In the genomic region with DNA sequence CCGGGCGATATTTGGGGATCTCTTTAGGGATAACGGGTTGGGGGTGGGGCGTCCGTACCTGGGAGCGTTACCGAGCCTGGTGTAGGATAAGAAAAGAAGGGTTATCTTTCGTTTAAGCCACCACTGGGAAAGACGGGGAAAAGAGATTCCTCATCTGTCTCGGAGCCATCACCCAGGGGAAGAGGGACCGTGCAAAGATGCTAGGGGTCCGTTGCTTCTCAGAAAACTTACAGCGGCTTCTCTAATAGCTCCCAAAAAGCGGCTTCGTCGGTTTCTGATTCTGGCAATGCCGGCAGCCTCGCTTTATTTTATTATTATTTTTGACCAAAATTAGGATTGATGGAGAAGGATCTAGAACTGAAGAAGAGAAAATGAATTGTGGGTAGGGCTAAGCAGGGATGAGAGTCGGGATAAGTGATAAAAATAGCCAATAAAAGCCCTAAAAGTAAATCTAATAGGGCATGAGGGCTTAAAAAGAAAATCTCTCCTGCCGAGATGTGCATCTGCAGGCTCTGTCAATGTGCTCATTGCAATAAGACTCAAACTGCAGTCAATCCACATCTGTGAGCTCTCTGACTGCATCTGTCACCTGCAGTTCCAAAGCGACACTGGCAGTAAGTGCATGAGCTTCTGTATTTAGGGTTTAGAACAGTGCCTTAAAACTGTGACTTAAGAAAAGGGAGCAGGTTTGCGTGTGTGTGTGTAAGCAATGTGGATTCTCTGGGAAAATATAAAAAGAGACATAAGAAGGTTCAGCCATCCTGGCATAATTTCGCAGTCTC, we compare ENCODE assay signal across 8 cellular contexts. TPM values are rescaled to one million over a fixed set of nuclear protein-coding genes. Genes with fewer than 3 reads are reported as not detected.
DNase-seq lines count a peak whose midpoint lies in the region; ATAC-seq lines count a peak whose summit lies in the region.

No MANE protein-coding gene starts in this region.

- H3K4me3 Mint-ChIP-seq in activated T-cell treated with anti-CD3 and anti-CD28 coated beads, Interleukin-2, amount 50 U/mL, for 4 hours, result peak overlapping the region; percentile 91
- peak overlapping the region; percentile 96 for H3K4me3 Mint-ChIP-seq in activated CD4-positive, alpha-beta memory T cell treated with anti-CD3 and anti-CD28 coated beads, Interleukin-2, amount 10 ng/mL, durations not matched to agents 7 days and 5 days
- peak overlapping the region; percentile 93 to 98 (median 98) for H3K4me3 Mint-ChIP-seq in immature natural killer cell

- POLR2A ChIA-PET in activated CD4-positive, alpha-beta memory T cell treated with anti-CD3 and anti-CD28 coated beads, Interleukin-2, amount 10 ng/mL, durations not matched to agents 7 days and 5 days (lab: Charles Lee), result interaction anchor here (1.0 to 2.8 kb wide), 8 partner anchors 8 to 1101 kb away, joined by 3 to 12 read pairs (median 4); partner anchors contain the start of genes HBS1L and SLC2A12

- no peak for DNase-seq in activated T-cell treated with anti-CD3 and anti-CD28 coated beads, Interleukin-2, amount 50 U/mL, for 4 hours
- DNase-seq in activated T-cell treated with anti-CD3 and anti-CD28 coated beads, Interleukin-2, amount 50 U/mL, for 48 hours, result no peak
- DNase-seq in activated CD4-positive, alpha-beta memory T cell treated with anti-CD3 and anti-CD28 coated beads, Interleukin-2, amount 10 ng/mL, durations not matched to agents 7 days and 5 days, result no peak
- DNase-seq in immature natural killer cell (no peak), substantia nigra (lab: John Stamatoyannopoulos, UW) (peak in 2 of 49 donors; percentile 8 to 36), NCI-H1694 treated with DMSO at 0.1 percent for 48 hours (lab: John Stamatoyannopoulos, UW) (no peak), cerebellar cortex (ENCODE audit: low spot score) (no peak)

- H3K36me3 Mint-ChIP-seq in activated T-cell treated with anti-CD3 and anti-CD28 coated beads, Interleukin-2, amount 50 U/mL, for 4 hours (ENCODE audit: insufficient read depth), result no peaks in the 10 kb centered on the region
- peaks cover 5% of the 10 kb centered on the region for H3K36me3 Mint-ChIP-seq in activated CD4-positive, alpha-beta memory T cell treated with anti-CD3 and anti-CD28 coated beads, Interleukin-2, amount 10 ng/mL, durations not matched to agents 7 days and 5 days (ENCODE audit: low read depth)
- no peaks in the 10 kb centered on the region for H3K36me3 Mint-ChIP-seq in immature natural killer cell

- peaks cover 51% of the 10 kb centered on the region for H3K4me1 Mint-ChIP-seq in activated T-cell treated with anti-CD3 and anti-CD28 coated beads, Interleukin-2, amount 50 U/mL, for 4 hours (ENCODE audit: low read depth)
- H3K4me1 Mint-ChIP-seq in activated CD4-positive, alpha-beta memory T cell treated with anti-CD3 and anti-CD28 coated beads, Interleukin-2, amount 10 ng/mL, durations not matched to agents 7 days and 5 days, result peaks cover 42% of the 10 kb centered on the region
- peaks cover 58 to 63% of the 10 kb centered on the region in 2 donors for H3K4me1 Mint-ChIP-seq in immature natural killer cell

- CTCF ChIA-PET in activated CD4-positive, alpha-beta memory T cell treated with anti-CD3 and anti-CD28 coated beads, Interleukin-2, amount 10 ng/mL, durations not matched to agents 7 days and 5 days (lab: Charles Lee), result interaction anchor here (0.5 to 3.2 kb wide), 10 partner anchors 8 to 503 kb away, joined by 3 to 16 read pairs (median 6); no protein-coding TSS in a partner anchor

- peak overlapping the region; percentile 92 for H3K27ac ChIP-seq in substantia nigra (ENCODE audit: low read depth, low read length, poor library complexity, severe bottlenecking)

- no peak for ATAC-seq in activated T-cell treated with anti-CD3 and anti-CD28 coated beads, Interleukin-2, amount 50 U/mL, for 4 hours
- ATAC-seq in HG03354 (IDR thresholded peaks at IDR 0.05; ENCODE audit: poor library complexity, severe bottlenecking, unreplicated experiment), result no peak

- peak overlapping the region; percentile 68 for H3K27ac Mint-ChIP-seq in activated CD4-positive, alpha-beta memory T cell treated with anti-CD3 and anti-CD28 coated beads, Interleukin-2, amount 10 ng/mL, durations not matched to agents 7 days and 5 days
- peak overlapping the region; percentile 87 to 98 (median 92) for H3K27ac Mint-ChIP-seq in immature natural killer cell

- H3K27me3 Mint-ChIP-seq in activated T-cell treated with anti-CD3 and anti-CD28 coated beads, Interleukin-2, amount 50 U/mL, for 4 hours (ENCODE audit: low read depth), result no peaks in the 10 kb centered on the region
- peaks cover 7% of the 10 kb centered on the region for H3K27me3 Mint-ChIP-seq in activated CD4-positive, alpha-beta memory T cell treated with anti-CD3 and anti-CD28 coated beads, Interleukin-2, amount 10 ng/mL, durations not matched to agents 7 days and 5 days
- H3K27me3 Mint-ChIP-seq in immature natural killer cell (ENCODE audit: low read depth in 3 of 3), result peaks cover 4 to 11% (median 6%) of the 10 kb centered on the region in 3 donors

- no peaks in the 10 kb centered on the region for H3K9me3 Mint-ChIP-seq in activated T-cell treated with anti-CD3 and anti-CD28 coated beads, Interleukin-2, amount 50 U/mL, for 4 hours
- H3K9me3 Mint-ChIP-seq in activated CD4-positive, alpha-beta memory T cell treated with anti-CD3 and anti-CD28 coated beads, Interleukin-2, amount 10 ng/mL, durations not matched to agents 7 days and 5 days, result no peaks in the 10 kb centered on the region
- H3K9me3 Mint-ChIP-seq in immature natural killer cell, result no peaks in the 10 kb centered on the region

RNA-seq across cellular contexts. Expression of gene TBPL1, which starts 0.8 kb away (rescaled TPM):
- 10 to 100 TPM; 46.4 to 48.0 (median 47.9) TPM for total RNA-seq in activated T-cell treated with anti-CD3 and anti-CD28 coated beads, Interleukin-2, amount 50 U/mL, for 4 hours
- 10 to 100 TPM; 33.5 to 35.5 TPM for total RNA-seq in activated CD4-positive, alpha-beta memory T cell treated with anti-CD3 and anti-CD28 coated beads, Interleukin-2, amount 10 ng/mL, durations not matched to agents 7 days and 5 days
- 10 to 100 TPM; 62.5 to 77.7 (median 67.1) TPM for polyA plus RNA-seq in immature natural killer cell
